ENCODE assay signal across 11 cellular contexts in genomic region chr1:39394059-39394458, GRCh38.
DNase-seq lines count a peak whose midpoint lies in the region; ATAC-seq and TF ChIP-seq lines count a peak whose summit lies in the region.
"Had no signal": no experiment of that assay in that cellular context is flagged by ENCODE, and none has a peak within 500 bp of the region (broad histone marks: within the 10 kb centered on the region; RNA-seq: fewer than 3 reads in every experiment).

No MANE protein-coding gene starts in this region.

- no peak overlapping the region for H4K8ac ChIP-seq in mesenchymal stem cell (ENCODE audit: low read length)

- H3K4me1 ChIP-seq in heart right ventricle (peaks cover 19 to 97% (median 81%) of the 10 kb centered on the region in 9 donors), ascending aorta (peaks cover 39 to 82% of the 10 kb centered on the region in 2 donors), mesenchymal stem cell (ENCODE audit: control insufficient read depth, insufficient read depth, low read depth, low read length) (peaks cover 19% of the 10 kb centered on the region), upper lobe of left lung (peaks cover 68 to 82% (median 79%) of the 10 kb centered on the region in 4 donors)

- H4K91ac ChIP-seq in mesenchymal stem cell (ENCODE audit: low read length), result no peak overlapping the region

- no peak overlapping the region for H2BK15ac ChIP-seq in mesenchymal stem cell (ENCODE audit: low read depth, poor library complexity, severe bottlenecking)

- ATAC-seq in heart right ventricle, result no peak
- ATAC-seq in upper lobe of left lung (ENCODE audit: low FRiP score in 2 of 2), result no peak
- ATAC-seq in GM21786 (IDR thresholded peaks at IDR 0.05; ENCODE audit: unreplicated experiment), result no peak

- no peak overlapping the region for H3K4me2 ChIP-seq in mesenchymal stem cell (ENCODE audit: low read length, poor library complexity, severe bottlenecking)

- TF ChIP-seq EP300 in upper lobe of left lung (IDR thresholded peaks at IDR 0.05), result no peak

- no peak overlapping the region for H2AFZ ChIP-seq in mesenchymal stem cell (ENCODE audit: low read depth, low read length)

- no peak overlapping the region for H3K23ac ChIP-seq in mesenchymal stem cell (ENCODE audit: low read length in 2 of 2)

- no peak for TF ChIP-seq POLR2A in upper lobe of left lung (IDR thresholded peaks at IDR 0.05)

- intact Hi-C loops in heart right ventricle (cut with DNase I), result loop anchor here in 1 of 10 donors (10.0 kb wide), 1 partner anchor 199 kb away; no protein-coding TSS in a partner anchor
- intact Hi-C loops in cardiac septum (cut with DNase I), result loop anchor here (2.0 kb wide), 1 partner anchor 15 kb away; no protein-coding TSS in a partner anchor
- intact Hi-C loops in ascending aorta (cut with DNase I), result no loop called here

- no peak overlapping the region for H3K4ac ChIP-seq in mesenchymal stem cell (ENCODE audit: low read depth in 1 of 2, low read length in 2 of 2)

- DNase-seq in heart right ventricle (no peak), cardiac septum (ENCODE audit: low spot score) (no peak), ascending aorta (ENCODE audit: low spot score in 2 of 2) (no peak), mesenchymal stem cell (no peak), upper lobe of left lung (no peak), DMS53 treated with DMSO at 0.1 percent for 48 hours (lab: John Stamatoyannopoulos, UW; ENCODE audit: unreplicated experiment) (no peak), cerebellum (ENCODE audit: low spot score) (no peak)
- DNase-seq: effector CD8-positive, alpha-beta T cell; GF-D8 had no signal

- no peak overlapping the region for H3K18ac ChIP-seq in mesenchymal stem cell (ENCODE audit: low read depth in 1 of 2, low read length in 2 of 2)

- H3K9me3 ChIP-seq in heart right ventricle (no peaks in the 10 kb centered on the region), ascending aorta (no peaks in the 10 kb centered on the region), mesenchymal stem cell (ENCODE audit: control insufficient read depth, low read length) (no peaks in the 10 kb centered on the region), upper lobe of left lung (no peaks in the 10 kb centered on the region)

- H2BK5ac ChIP-seq in mesenchymal stem cell (ENCODE audit: low read depth, low read length, poor library complexity, severe bottlenecking), result no peak overlapping the region

- H3K27ac ChIP-seq in heart right ventricle, result peak overlapping the region in 9 of 10 donors; percentile 23 to 93 (median 79)
- peak overlapping the region; percentile 81 to 85 for H3K27ac ChIP-seq in ascending aorta
- H3K27ac ChIP-seq in mesenchymal stem cell (ENCODE audit: low read length, poor library complexity, severe bottlenecking), result peak overlapping the region; percentile 86
- peak overlapping the region; percentile 18 to 76 (median 67) for H3K27ac ChIP-seq in upper lobe of left lung

- H3K27me3 ChIP-seq in heart right ventricle (no peaks in the 10 kb centered on the region), ascending aorta (no peaks in the 10 kb centered on the region), mesenchymal stem cell (ENCODE audit: control insufficient read depth in 1 of 2, insufficient read depth in 1 of 2, low read length in 2 of 2) (no peaks in the 10 kb centered on the region), upper lobe of left lung (no peaks in the 10 kb centered on the region)

- WGBS in heart right ventricle, 2 donors, result 80% methylated on average over 6 of the region's 6 CpGs
- WGBS in mesenchymal stem cell, result 92% methylated on average over 4 of the region's 6 CpGs
- WGBS in upper lobe of left lung, 2 donors, result 76 to 81% methylated on average over 6 of the region's 6 CpGs

- H3K4me3 ChIP-seq in heart right ventricle (no peak overlapping the region), ascending aorta (no peak overlapping the region), mesenchymal stem cell (ENCODE audit: insufficient read depth in 1 of 2, low read depth in 1 of 2, low read length in 2 of 2) (no peak overlapping the region), upper lobe of left lung (no peak overlapping the region)
- H3K4me3 ChIP-seq: skin epidermis had no signal

- H2BK12ac ChIP-seq in mesenchymal stem cell (ENCODE audit: low read length in 2 of 2), result no peak overlapping the region

- H3K9ac ChIP-seq in mesenchymal stem cell (ENCODE audit: low read length), result no peak overlapping the region

- H3K79me1 ChIP-seq in mesenchymal stem cell (replicated peaks; ENCODE audit: low read length, poor library complexity, severe bottlenecking), result no peaks in the 10 kb centered on the region

- TF ChIP-seq CTCF in heart right ventricle (IDR thresholded peaks at IDR 0.05) (no peak), ascending aorta (IDR thresholded peaks at IDR 0.05) (no peak), upper lobe of left lung (IDR thresholded peaks at IDR 0.05) (no peak)

- H3K36me3 ChIP-seq in heart right ventricle, result peaks cover 0 to 20% (median 4%) of the 10 kb centered on the region in 9 donors
- peaks cover 0 to 4% of the 10 kb centered on the region in 2 donors for H3K36me3 ChIP-seq in ascending aorta
- H3K36me3 ChIP-seq in mesenchymal stem cell (ENCODE audit: control insufficient read depth in 1 of 2, insufficient read depth in 2 of 2, low read depth in 1 of 2, low read length in 2 of 2), result peaks cover 8 to 9% of the 10 kb centered on the region in 2 experiments
- H3K36me3 ChIP-seq in upper lobe of left lung, result peaks cover 0 to 20% (median 12%) of the 10 kb centered on the region in 4 donors

- H2BK120ac ChIP-seq in mesenchymal stem cell (ENCODE audit: low read depth, low read length), result no peak overlapping the region

- no peak overlapping the region for H3K14ac ChIP-seq in mesenchymal stem cell (ENCODE audit: low read length in 2 of 2)

- peak overlapping the region; percentile 91 for H2AK5ac ChIP-seq in mesenchymal stem cell (ENCODE audit: low read length, severe bottlenecking)
